In genomic region chr11:127618721-127619120, GRCh38 we compare ENCODE assay signal across 17 cellular contexts.
A peak's percentile ranks its signal among the peaks of the same experiment; 100 is the strongest.
DNase-seq lines count a peak whose midpoint lies in the region; TF ChIP-seq lines count a peak whose summit lies in the region.
"Had no signal": no experiment of that assay in that cellular context is flagged by ENCODE, and none has a peak within 500 bp of the region (broad histone marks: within the 10 kb centered on the region; RNA-seq: fewer than 3 reads in every experiment).

No MANE protein-coding gene starts in this region.

- no peak for TF ChIP-seq CTCF in nephron (IDR thresholded peaks at IDR 0.05; ENCODE audit: unreplicated experiment in 3 of 3)

- no peak overlapping the region for H3K4me3 Mint-ChIP-seq in nephron
- H3K4me3 Mint-ChIP-seq: B cell; CD4-positive, alpha-beta T cell; CD8-positive, alpha-beta T cell had no signal

- H3K9ac ChIP-seq in SK-N-MC (ENCODE audit: insufficient read length): no peak overlapping the region
- H3K9ac ChIP-seq: BLaER1 treated with 17β-estradiol and CSF1 and Interleukin-3, amounts not matched to agents 10 nM and 100 nM had no signal

- H3K27ac Mint-ChIP-seq in nephron: peak overlapping the region in 2 of 3 experiments; percentile 8 to 45
- H3K27ac Mint-ChIP-seq: B cell; CD4-positive, alpha-beta T cell; CD8-positive, alpha-beta T cell had no signal

- no peaks in the 10 kb centered on the region for H3K36me3 Mint-ChIP-seq in nephron (ENCODE audit: low read depth)
- H3K36me3 Mint-ChIP-seq: CD8-positive, alpha-beta T cell had no signal

- H3K27me3 ChIP-seq in SJCRH30: no peaks in the 10 kb centered on the region
- H3K27me3 ChIP-seq: BLaER1 treated with 17β-estradiol and CSF1 and Interleukin-3, amounts not matched to agents 10 nM and 100 nM had no signal

- no peaks in the 10 kb centered on the region for H3K4me1 ChIP-seq in SJCRH30
- H3K4me1 ChIP-seq: A549, Caco-2 had no signal

- peaks cover 4% of the 10 kb centered on the region for H3K27me3 Mint-ChIP-seq in nephron (ENCODE audit: low read depth)
- H3K27me3 Mint-ChIP-seq: B cell; CD4-positive, alpha-beta T cell had no signal

- H3K4me3 ChIP-seq in SK-N-MC (peak overlapping the region; percentile 52), SJCRH30 (no peak overlapping the region)
- H3K4me3 ChIP-seq: A549; BLaER1 treated with 17β-estradiol and CSF1 and Interleukin-3, amounts not matched to agents 10 nM and 100 nM had no signal

- H3K4me1 Mint-ChIP-seq in nephron: peaks cover 12% of the 10 kb centered on the region
- H3K4me1 Mint-ChIP-seq: B cell had no signal

- H3K36me3 ChIP-seq in SK-N-MC (ENCODE audit: insufficient read depth, low read length) (no peaks in the 10 kb centered on the region), SJCRH30 (no peaks in the 10 kb centered on the region)
- H3K36me3 ChIP-seq: BLaER1 treated with 17β-estradiol and CSF1 and Interleukin-3, amounts not matched to agents 10 nM and 100 nM had no signal

- DNase-seq in NCI-H69 (lab: John Stamatoyannopoulos, UW) (peak; percentile 47), SK-N-MC (ENCODE audit: low read depth, low spot score) (peak; percentile 75), SJCRH30 (no peak)
- DNase-seq in stimulated activated CD8-positive, alpha-beta memory T cell treated with anti-CD3 and anti-CD28 coated beads, Interleukin-4, amount 100 ng/mL, for 48 hours: no peak
- DNase-seq: AML-193; Caco-2; Calu3; CD4-positive, alpha-beta T cell; CD8-positive, alpha-beta T cell; DMS79 treated with DMSO at 0.1 percent for 48 hours; GF-D8 had no signal

- no peaks in the 10 kb centered on the region for H3K9me3 Mint-ChIP-seq in nephron
- H3K9me3 Mint-ChIP-seq: CD4-positive, alpha-beta T cell; CD8-positive, alpha-beta T cell had no signal

- peak overlapping the region; percentile 91 for H3K27ac ChIP-seq in SK-N-MC
- no peak overlapping the region for H3K27ac ChIP-seq in SJCRH30
- H3K27ac ChIP-seq: 22Rv1; A549; BLaER1 treated with 17β-estradiol and CSF1 and Interleukin-3, amounts not matched to agents 10 nM and 100 nM; C4-2B had no signal

- H3K9me3 ChIP-seq in SK-N-MC (ENCODE audit: low read depth, low read length) (no peaks in the 10 kb centered on the region), SJCRH30 (replicated peaks) (no peaks in the 10 kb centered on the region)
- H3K9me3 ChIP-seq: A549; BLaER1 treated with 17β-estradiol and CSF1 and Interleukin-3, amounts not matched to agents 10 nM and 100 nM; Caco-2 had no signal

Comparison
In these comparisons a context has a peak if more than half of its experiments do, and no peak if none do; other contexts are left out.
1. DNase-seq: peak in NCI-H69 (single experiment) and SK-N-MC (single experiment); none in SJCRH30 (0 of 2) and stimulated activated CD8-positive, alpha-beta memory T cell treated with anti-CD3 and anti-CD28 coated beads, Interleukin-4, amount 100 ng/mL, for 48 hours (single experiment).